Comparison of ENCODE assay signal across 21 cellular contexts in the genomic region with DNA sequence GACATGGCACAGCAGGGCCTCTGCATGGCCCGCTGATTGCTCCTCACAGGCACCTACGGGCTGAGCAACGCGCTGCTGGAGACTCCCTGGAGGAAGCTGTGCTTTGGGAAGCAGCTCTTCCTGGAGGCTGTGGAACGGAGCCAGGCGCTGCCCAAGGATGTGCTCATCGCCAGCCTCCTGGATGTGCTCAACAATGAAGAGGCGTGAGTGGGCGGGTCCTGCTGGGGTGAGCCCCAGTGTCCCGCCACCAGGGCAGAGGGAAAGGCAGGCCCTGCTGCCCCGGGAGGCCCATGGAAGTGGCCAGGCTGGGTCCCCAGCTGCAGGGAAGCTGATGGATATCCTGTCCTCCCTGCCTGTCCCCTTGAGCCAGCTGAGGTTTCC. TPM values are rescaled to one million over a fixed set of nuclear protein-coding genes. Genes with fewer than 3 reads are reported as not detected.
A peak's percentile ranks its signal among the peaks of the same experiment; 100 is the strongest.
DNase-seq lines count a peak whose midpoint lies in the region; ATAC-seq, FAIRE-seq and TF ChIP-seq lines count a peak whose summit lies in the region.
"Had no signal": no experiment of that assay in that cellular context is flagged by ENCODE, and none has a peak within 500 bp of the region (broad histone marks: within the 10 kb centered on the region; RNA-seq: fewer than 3 reads in every experiment).

No MANE protein-coding gene starts in this region.

- H3K27ac ChIP-seq in right lobe of liver (no peak overlapping the region), HepG2 (ENCODE audit: extremely low read length, insufficient read depth, low read length) (no peak overlapping the region), RWPE2 (ENCODE audit: poor library complexity, severe bottlenecking) (peak overlapping the region; percentile 53), left ventricle myocardium inferior (replicated peaks) (peak overlapping the region; percentile 60)
- H3K27ac ChIP-seq: PC-9, prostate gland had no signal

- no peak overlapping the region for H2AFZ ChIP-seq in HepG2 (ENCODE audit: low read length)
- H2AFZ ChIP-seq: PC-9 had no signal

- peaks cover 18 to 56% of the 10 kb centered on the region in 2 donors for H3K36me3 Mint-ChIP-seq in stimulated activated naive B cell treated with anti-CD40 and anti-IgM and Interleukin-4, amounts not matched to agents 10 μg/mL and 1 μg/mL and 100 μg/mL, for 72 hours

- H3K9me3 ChIP-seq in right lobe of liver (no peaks in the 10 kb centered on the region), HepG2 (ENCODE audit: low read length) (no peaks in the 10 kb centered on the region), RWPE2 (ENCODE audit: severe bottlenecking) (no peaks in the 10 kb centered on the region), left ventricle myocardium inferior (replicated peaks) (no peaks in the 10 kb centered on the region)
- H3K9me3 ChIP-seq: prostate gland had no signal

- H3K36me3 ChIP-seq in right lobe of liver (peaks cover 0 to 34% (median 12%) of the 10 kb centered on the region in 4 donors), HepG2 (replicated peaks in 1 of 2; ENCODE audit: control insufficient read depth in 1 of 2, insufficient read depth in 2 of 2, low read length in 2 of 2) (peaks cover 0 to 14% of the 10 kb centered on the region in 2 experiments; a peak in 2 of 5 replicates), RWPE2 (ENCODE audit: low read depth) (no peaks in the 10 kb centered on the region), left ventricle myocardium inferior (peaks cover 71% of the 10 kb centered on the region)
- H3K36me3 ChIP-seq: prostate gland had no signal

- no peak overlapping the region for H3K4me2 ChIP-seq in HepG2 (ENCODE audit: low read depth, low read length)
- H3K4me2 ChIP-seq: PC-9 had no signal

- no peaks in the 10 kb centered on the region for H3K79me2 ChIP-seq in HepG2 (ENCODE audit: insufficient read depth, low read length)

- 40% methylated on average over 1 of the region's 11 CpGs for WGBS in right lobe of liver (ENCODE audit: insufficient coverage, low coverage, low lambda C conversion rate, missing lambda C conversion rate)
- 88% methylated on average over 6 of the region's 11 CpGs for WGBS in HepG2 (ENCODE audit: low lambda C conversion rate)

- in situ Hi-C loops in HepG2 (cut with HindIII; ENCODE audit: extremely low pct_ligation_motif_present, low pct_unique_long_range_greater_than_20kb): no loop called here

- no peak for FAIRE-seq in HepG2 (lab: Jason Lieb, UNC)
- no peak for FAIRE-seq in GM19239 (lab: Jason Lieb, UNC)
- FAIRE-seq: GM12892, H1, TTC549 had no signal

- intact Hi-C loops in right lobe of liver (cut with DNase I) (no loop called here), HepG2 (cut with micrococcal nuclease; ENCODE audit: unreplicated experiment) (no loop called here), left ventricle myocardium inferior (cut with micrococcal nuclease) (no loop called here)

- H3K9ac ChIP-seq in HepG2 (ENCODE audit: insufficient read depth, low read depth, low read length): no peak overlapping the region

- TF ChIP-seq RAD21 in HepG2 (CRISPR knock-in tag; IDR thresholded peaks at IDR 0.05): no peak

- H3K27me3 ChIP-seq in right lobe of liver (no peaks in the 10 kb centered on the region), HepG2 (ENCODE audit: control insufficient read depth in 1 of 2, insufficient read depth in 2 of 2, low read length in 2 of 2) (no peaks in the 10 kb centered on the region), RWPE2 (ENCODE audit: insufficient read depth, poor library complexity, severe bottlenecking) (no peaks in the 10 kb centered on the region), left ventricle myocardium inferior (ENCODE audit: low read depth) (no peaks in the 10 kb centered on the region)

- H3K27ac Mint-ChIP-seq in stimulated activated naive B cell treated with anti-CD40 and anti-IgM and Interleukin-4, amounts not matched to agents 10 μg/mL and 1 μg/mL and 100 μg/mL, for 72 hours: no peak overlapping the region
- H3K27ac Mint-ChIP-seq: activated naive CD8-positive, alpha-beta T cell treated with anti-CD3 and anti-CD28 coated beads, Interleukin-2, amount 10 ng/mL, durations not matched to agents 7 days and 5 days had no signal

- peak in 1 of 3 donors; percentile 60 for DNase-seq in right lobe of liver
- DNase-seq in HepG2 (ENCODE audit: low spot score): no peak
- DNase-seq in RWPE2 (ENCODE audit: low spot score): peak; percentile 94
- DNase-seq in left ventricle myocardium inferior: no peak
- DNase-seq in germinal center (ENCODE audit: low spot score): no peak
- DNase-seq in stimulated activated naive B cell treated with anti-CD40 and anti-IgM and Interleukin-4, amounts not matched to agents 10 μg/mL and 1 μg/mL and 100 μg/mL, for 72 hours: no peak
- no peak for DNase-seq in T-helper 2 cell
- DNase-seq in GM19239 (ENCODE audit: insufficient read length, low spot score): no peak
- DNase-seq: activated CD4-positive, alpha-beta T cell treated with anti-CD3 and anti-CD28 coated beads, Interleukin-2, amount 50 U/mL, for 1 hour; activated naive CD8-positive, alpha-beta T cell treated with anti-CD3 and anti-CD28 coated beads, Interleukin-2, amount 10 ng/mL, durations not matched to agents 7 days and 5 days; central memory CD4-positive, alpha-beta T cell; GDM1; MV-4-11; NCI-H2029; NCI-H526 had no signal

- no peaks in the 10 kb centered on the region for H3K27me3 Mint-ChIP-seq in stimulated activated naive B cell treated with anti-CD40 and anti-IgM and Interleukin-4, amounts not matched to agents 10 μg/mL and 1 μg/mL and 100 μg/mL, for 72 hours
- H3K27me3 Mint-ChIP-seq: activated naive CD8-positive, alpha-beta T cell treated with anti-CD3 and anti-CD28 coated beads, Interleukin-2, amount 10 ng/mL, durations not matched to agents 7 days and 5 days; naive thymus-derived CD8-positive, alpha-beta T cell had no signal

- H3K4me3 ChIP-seq in right lobe of liver (no peak overlapping the region), HepG2 (replicated peaks in 1 of 3; ENCODE audit: insufficient read depth in 1 of 3, low read depth in 2 of 3, low read length in 3 of 3) (no peak overlapping the region), RWPE2 (ENCODE audit: severe bottlenecking) (no peak overlapping the region), left ventricle myocardium inferior (no peak overlapping the region)
- H3K4me3 ChIP-seq: PC-9, prostate gland had no signal

- CTCF ChIA-PET in HepG2 (lab: Yijun Ruan, JAX; ENCODE audit: low intra/inter-chr PET ratio, low total read pairs): no interaction called here

- TF ChIP-seq CTCF in right lobe of liver (IDR thresholded peaks at IDR 0.05): no peak
- TF ChIP-seq CTCF in HepG2 (CRISPR knock-in tag; IDR thresholded peaks at IDR 0.05): no peak
- no peak for TF ChIP-seq CTCF in RWPE2 (IDR thresholded peaks at IDR 0.05; ENCODE audit: poor library complexity, severe bottlenecking)
- no peak for TF ChIP-seq CTCF in left ventricle myocardium inferior (IDR thresholded peaks at IDR 0.05; ENCODE audit: borderline replicate concordance)

- no peaks in the 10 kb centered on the region for H4K20me1 ChIP-seq in HepG2 (ENCODE audit: insufficient read depth, low read length)

- BruUV-seq in HepG2 (replicated peaks; lab: Mats Ljungman, UMichigan): no TSS peak

- TF ChIP-seq POLR2A in right lobe of liver (IDR thresholded peaks at IDR 0.05) (no peak), HepG2 (IDR thresholded peaks at IDR 0.05; ENCODE audit: insufficient read depth in 1 of 2, low read depth in 2 of 2, low read length in 2 of 2) (no peak)

- H3K9me3 Mint-ChIP-seq in stimulated activated naive B cell treated with anti-CD40 and anti-IgM and Interleukin-4, amounts not matched to agents 10 μg/mL and 1 μg/mL and 100 μg/mL, for 72 hours: no peaks in the 10 kb centered on the region
- H3K9me3 Mint-ChIP-seq: activated naive CD8-positive, alpha-beta T cell treated with anti-CD3 and anti-CD28 coated beads, Interleukin-2, amount 10 ng/mL, durations not matched to agents 7 days and 5 days; naive thymus-derived CD8-positive, alpha-beta T cell had no signal

- H3K4me1 Mint-ChIP-seq in stimulated activated naive B cell treated with anti-CD40 and anti-IgM and Interleukin-4, amounts not matched to agents 10 μg/mL and 1 μg/mL and 100 μg/mL, for 72 hours: peaks cover 0 to 3% of the 10 kb centered on the region in 2 donors

- H3K4me3 Mint-ChIP-seq in stimulated activated naive B cell treated with anti-CD40 and anti-IgM and Interleukin-4, amounts not matched to agents 10 μg/mL and 1 μg/mL and 100 μg/mL, for 72 hours: no peak overlapping the region
- H3K4me3 Mint-ChIP-seq: activated naive CD8-positive, alpha-beta T cell treated with anti-CD3 and anti-CD28 coated beads, Interleukin-2, amount 10 ng/mL, durations not matched to agents 7 days and 5 days; naive thymus-derived CD8-positive, alpha-beta T cell had no signal

- POLR2A ChIA-PET in HepG2 (lab: Yijun Ruan, JAX): no interaction called here

- TF ChIP-seq EP300 in HepG2 (IDR thresholded peaks at IDR 0.05; ENCODE audit: low read depth in 2 of 2, low read length in 2 of 2) (no peak), HepG2 (CRISPR knock-in tag; IDR thresholded peaks at IDR 0.05; ENCODE audit: borderline replicate concordance) (no peak)

- ATAC-seq in right lobe of liver (peak; percentile 44 to 58 (median 49)), HepG2 (no peak), RWPE2 (ENCODE audit: low read depth) (peak; percentile 82)
- no peak for ATAC-seq in stimulated activated naive B cell treated with anti-CD40 and anti-IgM and Interleukin-4, amounts not matched to agents 10 μg/mL and 1 μg/mL and 100 μg/mL, for 72 hours (replicated peaks)

- H3K4me1 ChIP-seq in right lobe of liver: no peaks in the 10 kb centered on the region
- H3K4me1 ChIP-seq in HepG2 (ENCODE audit: insufficient read depth, low read length): no peaks in the 10 kb centered on the region
- peaks cover 20% of the 10 kb centered on the region for H3K4me1 ChIP-seq in RWPE2 (ENCODE audit: insufficient read depth, poor library complexity, severe bottlenecking)
- H3K4me1 ChIP-seq in left ventricle myocardium inferior: peaks cover 14% of the 10 kb centered on the region
- H3K4me1 ChIP-seq: prostate gland had no signal

RNA-seq across cellular contexts. Expression of gene DGCR8, which starts 18.6 kb away (rescaled TPM):
- total RNA-seq in right lobe of liver: 10 to 100 TPM; 11.4 to 27.2 (median 16.1) TPM
- 14.8 and 23.2 TPM in 2 replicates for total RNA-seq in HepG2 (2016; rRNA removed; fragmentation: Illumina TruSeq; extraction: Trizol)
- 6.6 and 9.7 TPM in 2 replicates for total RNA-seq in HepG2 (2016; cell fraction: cytosol; rRNA removed; fragmentation: Illumina TruSeq; extraction: Trizol; ENCODE audit: low read depth)
- 12.0 and 23.2 TPM in 2 replicates for total RNA-seq in HepG2 (2016; cell fraction: insoluble cytoplasmic fraction; rRNA removed; fragmentation: Illumina TruSeq; extraction: Trizol)
- total RNA-seq in HepG2 (2016; cell fraction: membrane; rRNA removed; fragmentation: Illumina TruSeq; extraction: Trizol): 9.0 and 9.2 TPM in 2 replicates
- total RNA-seq in HepG2 (2016; cell fraction: nucleus; rRNA removed; fragmentation: Illumina TruSeq; extraction: Trizol): 31.9 and 36.2 TPM in 2 replicates
- polyA plus RNA-seq in HepG2 (2011; rRNA removed): 10.2 and 14.6 TPM in 2 replicates
- 5.7 and 6.4 TPM in 2 replicates for polyA plus RNA-seq in HepG2 (2011; cell fraction: cytosol; rRNA removed)
- polyA plus RNA-seq in HepG2 (2011; cell fraction: nucleus; rRNA removed): 78.1 and 81.2 TPM in 2 replicates
- 11.5 and 13.9 TPM in 2 replicates for polyA plus RNA-seq in HepG2 (2012)
- 2.2 and 2.4 TPM in 2 replicates for polyA plus RNA-seq in HepG2 (2016; cell fraction: cytosol; fragmentation: Illumina TruSeq; extraction: Trizol; ENCODE audit: low read depth)
- 11.4 and 14.1 TPM in 2 replicates for polyA plus RNA-seq in HepG2 (2016; cell fraction: insoluble cytoplasmic fraction; fragmentation: Illumina TruSeq; extraction: Trizol; ENCODE audit: low read depth)
- polyA plus RNA-seq in HepG2 (2016; cell fraction: membrane; fragmentation: Illumina TruSeq; extraction: Trizol; ENCODE audit: low read depth): 4.9 TPM in 2 replicates
- polyA plus RNA-seq in HepG2 (2016; cell fraction: nucleus; fragmentation: Illumina TruSeq; extraction: Trizol; ENCODE audit: insufficient read depth, low read depth): 67.7 and 78.1 TPM in 2 replicates
- polyA minus RNA-seq in HepG2 (2011; rRNA and poly(A)+ RNA removed; ENCODE audit: low replicate concordance): 25.9 and 28.5 TPM in 2 replicates
- polyA minus RNA-seq in HepG2 (2011; cell fraction: cytosol; rRNA and poly(A)+ RNA removed): 4.4 and 5.3 TPM in 2 replicates
- polyA minus RNA-seq in HepG2 (2011; cell fraction: nucleus; rRNA and poly(A)+ RNA removed): 31.7 and 34.0 TPM in 2 replicates
- total RNA-seq in left ventricle myocardium inferior: 16.8 TPM

RNA-seq across cellular contexts. Expression of gene TANGO2, which starts 40.6 kb away (rescaled TPM):
- 10 to 100 TPM; 11.0 to 27.0 (median 15.5) TPM for total RNA-seq in right lobe of liver
- 12.1 and 12.9 TPM in 2 replicates for total RNA-seq in HepG2 (2016; rRNA removed; fragmentation: Illumina TruSeq; extraction: Trizol)
- 7.0 and 7.5 TPM in 2 replicates for total RNA-seq in HepG2 (2016; cell fraction: cytosol; rRNA removed; fragmentation: Illumina TruSeq; extraction: Trizol; ENCODE audit: low read depth)
- total RNA-seq in HepG2 (2016; cell fraction: insoluble cytoplasmic fraction; rRNA removed; fragmentation: Illumina TruSeq; extraction: Trizol): 11.8 and 12.2 TPM in 2 replicates
- 17.5 and 20.9 TPM in 2 replicates for total RNA-seq in HepG2 (2016; cell fraction: membrane; rRNA removed; fragmentation: Illumina TruSeq; extraction: Trizol)
- 7.2 and 10.6 TPM in 2 replicates for total RNA-seq in HepG2 (2016; cell fraction: nucleus; rRNA removed; fragmentation: Illumina TruSeq; extraction: Trizol)
- polyA plus RNA-seq in HepG2 (2011; rRNA removed): 14.8 and 20.8 TPM in 2 replicates
- 17.4 and 18.3 TPM in 2 replicates for polyA plus RNA-seq in HepG2 (2011; cell fraction: cytosol; rRNA removed)
- polyA plus RNA-seq in HepG2 (2011; cell fraction: nucleus; rRNA removed): 24.2 and 25.5 TPM in 2 replicates
- 5.0 and 9.6 TPM in 2 replicates for polyA plus RNA-seq in HepG2 (2012)
- 8.1 TPM in 2 replicates for polyA plus RNA-seq in HepG2 (2016; cell fraction: cytosol; fragmentation: Illumina TruSeq; extraction: Trizol; ENCODE audit: low read depth)
- polyA plus RNA-seq in HepG2 (2016; cell fraction: insoluble cytoplasmic fraction; fragmentation: Illumina TruSeq; extraction: Trizol; ENCODE audit: low read depth): 10.1 and 14.2 TPM in 2 replicates
- polyA plus RNA-seq in HepG2 (2016; cell fraction: membrane; fragmentation: Illumina TruSeq; extraction: Trizol; ENCODE audit: low read depth): 14.1 and 15.1 TPM in 2 replicates
- polyA plus RNA-seq in HepG2 (2016; cell fraction: nucleus; fragmentation: Illumina TruSeq; extraction: Trizol; ENCODE audit: insufficient read depth, low read depth): 17.4 and 18.4 TPM in 2 replicates
- polyA minus RNA-seq in HepG2 (2011; rRNA and poly(A)+ RNA removed; ENCODE audit: low replicate concordance): 34.8 and 39.9 TPM in 2 replicates
- 9.8 and 10.9 TPM in 2 replicates for polyA minus RNA-seq in HepG2 (2011; cell fraction: cytosol; rRNA and poly(A)+ RNA removed)
- 8.9 and 9.0 TPM in 2 replicates for polyA minus RNA-seq in HepG2 (2011; cell fraction: nucleus; rRNA and poly(A)+ RNA removed)
- total RNA-seq in left ventricle myocardium inferior: 71.7 TPM

RNA-seq across cellular contexts. Expression of gene ARVCF, which starts 44.8 kb away (rescaled TPM):
- total RNA-seq in right lobe of liver: 10 to 100 TPM; 11.5 to 40.9 (median 20.7) TPM
- 10.4 and 17.7 TPM in 2 replicates for total RNA-seq in HepG2 (2016; rRNA removed; fragmentation: Illumina TruSeq; extraction: Trizol)
- 3.9 and 4.0 TPM in 2 replicates for total RNA-seq in HepG2 (2016; cell fraction: cytosol; rRNA removed; fragmentation: Illumina TruSeq; extraction: Trizol; ENCODE audit: low read depth)
- total RNA-seq in HepG2 (2016; cell fraction: insoluble cytoplasmic fraction; rRNA removed; fragmentation: Illumina TruSeq; extraction: Trizol): 8.1 and 18.0 TPM in 2 replicates
- 3.8 and 4.0 TPM in 2 replicates for total RNA-seq in HepG2 (2016; cell fraction: membrane; rRNA removed; fragmentation: Illumina TruSeq; extraction: Trizol)
- total RNA-seq in HepG2 (2016; cell fraction: nucleus; rRNA removed; fragmentation: Illumina TruSeq; extraction: Trizol): 20.2 and 20.4 TPM in 2 replicates
- 16.4 and 23.8 TPM in 2 replicates for polyA plus RNA-seq in HepG2 (2011; rRNA removed)
- 8.4 and 13.1 TPM in 2 replicates for polyA plus RNA-seq in HepG2 (2011; cell fraction: cytosol; rRNA removed)
- polyA plus RNA-seq in HepG2 (2011; cell fraction: nucleus; rRNA removed): 152 and 182 TPM in 2 replicates
- 11.1 and 12.4 TPM in 2 replicates for polyA plus RNA-seq in HepG2 (2012)
- 0.99 and 1.4 TPM in 2 replicates for polyA plus RNA-seq in HepG2 (2016; cell fraction: cytosol; fragmentation: Illumina TruSeq; extraction: Trizol; ENCODE audit: low read depth)
- polyA plus RNA-seq in HepG2 (2016; cell fraction: insoluble cytoplasmic fraction; fragmentation: Illumina TruSeq; extraction: Trizol; ENCODE audit: low read depth): 8.5 and 10.9 TPM in 2 replicates
- 2.0 and 2.3 TPM in 2 replicates for polyA plus RNA-seq in HepG2 (2016; cell fraction: membrane; fragmentation: Illumina TruSeq; extraction: Trizol; ENCODE audit: low read depth)
- polyA plus RNA-seq in HepG2 (2016; cell fraction: nucleus; fragmentation: Illumina TruSeq; extraction: Trizol; ENCODE audit: insufficient read depth, low read depth): 42.2 and 48.6 TPM in 2 replicates
- 1.2 and 26.6 TPM in 2 replicates for polyA minus RNA-seq in HepG2 (2011; rRNA and poly(A)+ RNA removed; ENCODE audit: low replicate concordance)
- polyA minus RNA-seq in HepG2 (2011; cell fraction: cytosol; rRNA and poly(A)+ RNA removed): 9.2 and 12.0 TPM in 2 replicates
- 28.6 and 29.7 TPM in 2 replicates for polyA minus RNA-seq in HepG2 (2011; cell fraction: nucleus; rRNA and poly(A)+ RNA removed)
- 25.4 TPM for total RNA-seq in left ventricle myocardium inferior

RNA-seq across cellular contexts. Expression of gene RANBP1, which starts 54.4 kb away (rescaled TPM):
- total RNA-seq in right lobe of liver (100 to 1,000 TPM in 2 of 6 experiments, 10 to 100 TPM in 4; 39.5 to 224 (median 52.2) TPM), HepG2 (2016; rRNA removed; fragmentation: Illumina TruSeq; extraction: Trizol) (492 and 544 TPM in 2 replicates), left ventricle myocardium inferior (39.6 TPM)
- 261 and 299 TPM in 2 replicates for total RNA-seq in HepG2 (2016; cell fraction: cytosol; rRNA removed; fragmentation: Illumina TruSeq; extraction: Trizol; ENCODE audit: low read depth)
- 488 and 609 TPM in 2 replicates for total RNA-seq in HepG2 (2016; cell fraction: insoluble cytoplasmic fraction; rRNA removed; fragmentation: Illumina TruSeq; extraction: Trizol)
- 327 and 371 TPM in 2 replicates for total RNA-seq in HepG2 (2016; cell fraction: membrane; rRNA removed; fragmentation: Illumina TruSeq; extraction: Trizol)
- total RNA-seq in HepG2 (2016; cell fraction: nucleus; rRNA removed; fragmentation: Illumina TruSeq; extraction: Trizol): 174 and 196 TPM in 2 replicates
- 167 and 181 TPM in 2 replicates for polyA plus RNA-seq in HepG2 (2011; rRNA removed)
- polyA plus RNA-seq in HepG2 (2011; cell fraction: cytosol; rRNA removed): 186 and 192 TPM in 2 replicates
- 148 and 170 TPM in 2 replicates for polyA plus RNA-seq in HepG2 (2011; cell fraction: nucleus; rRNA removed)
- polyA plus RNA-seq in HepG2 (2012): 127 and 149 TPM in 2 replicates
- 239 and 293 TPM in 2 replicates for polyA plus RNA-seq in HepG2 (2016; cell fraction: cytosol; fragmentation: Illumina TruSeq; extraction: Trizol; ENCODE audit: low read depth)
- polyA plus RNA-seq in HepG2 (2016; cell fraction: insoluble cytoplasmic fraction; fragmentation: Illumina TruSeq; extraction: Trizol; ENCODE audit: low read depth): 614 and 703 TPM in 2 replicates
- 272 and 323 TPM in 2 replicates for polyA plus RNA-seq in HepG2 (2016; cell fraction: membrane; fragmentation: Illumina TruSeq; extraction: Trizol; ENCODE audit: low read depth)
- polyA plus RNA-seq in HepG2 (2016; cell fraction: nucleus; fragmentation: Illumina TruSeq; extraction: Trizol; ENCODE audit: insufficient read depth, low read depth): 346 and 368 TPM in 2 replicates
- polyA minus RNA-seq in HepG2 (2011; rRNA and poly(A)+ RNA removed; ENCODE audit: low replicate concordance): 156 and 233 TPM in 2 replicates
- 76.0 and 88.9 TPM in 2 replicates for polyA minus RNA-seq in HepG2 (2011; cell fraction: cytosol; rRNA and poly(A)+ RNA removed)
- 52.2 and 57.9 TPM in 2 replicates for polyA minus RNA-seq in HepG2 (2011; cell fraction: nucleus; rRNA and poly(A)+ RNA removed)

RNA-seq across cellular contexts. Expression of gene TRMT2A, which starts 55.6 kb away (rescaled TPM):
- total RNA-seq in right lobe of liver (10 to 100 TPM; 26.9 to 54.6 (median 29.1) TPM), HepG2 (2016; rRNA removed; fragmentation: Illumina TruSeq; extraction: Trizol) (18.4 and 30.3 TPM in 2 replicates), left ventricle myocardium inferior (27.8 TPM)
- total RNA-seq in HepG2 (2016; cell fraction: cytosol; rRNA removed; fragmentation: Illumina TruSeq; extraction: Trizol; ENCODE audit: low read depth): 11.5 and 14.4 TPM in 2 replicates
- 16.2 and 32.5 TPM in 2 replicates for total RNA-seq in HepG2 (2016; cell fraction: insoluble cytoplasmic fraction; rRNA removed; fragmentation: Illumina TruSeq; extraction: Trizol)
- total RNA-seq in HepG2 (2016; cell fraction: membrane; rRNA removed; fragmentation: Illumina TruSeq; extraction: Trizol): 15.5 and 21.4 TPM in 2 replicates
- total RNA-seq in HepG2 (2016; cell fraction: nucleus; rRNA removed; fragmentation: Illumina TruSeq; extraction: Trizol): 35.9 and 49.2 TPM in 2 replicates
- polyA plus RNA-seq in HepG2 (2011; rRNA removed): 24.0 and 30.8 TPM in 2 replicates
- polyA plus RNA-seq in HepG2 (2011; cell fraction: cytosol; rRNA removed): 12.3 and 19.2 TPM in 2 replicates
- polyA plus RNA-seq in HepG2 (2011; cell fraction: nucleus; rRNA removed): 251 and 263 TPM in 2 replicates
- polyA plus RNA-seq in HepG2 (2012): 17.6 and 20.5 TPM in 2 replicates
- 7.7 TPM in 2 replicates for polyA plus RNA-seq in HepG2 (2016; cell fraction: cytosol; fragmentation: Illumina TruSeq; extraction: Trizol; ENCODE audit: low read depth)
- 20.9 and 22.1 TPM in 2 replicates for polyA plus RNA-seq in HepG2 (2016; cell fraction: insoluble cytoplasmic fraction; fragmentation: Illumina TruSeq; extraction: Trizol; ENCODE audit: low read depth)
- polyA plus RNA-seq in HepG2 (2016; cell fraction: membrane; fragmentation: Illumina TruSeq; extraction: Trizol; ENCODE audit: low read depth): 11.9 and 13.0 TPM in 2 replicates
- 95.8 and 103 TPM in 2 replicates for polyA plus RNA-seq in HepG2 (2016; cell fraction: nucleus; fragmentation: Illumina TruSeq; extraction: Trizol; ENCODE audit: insufficient read depth, low read depth)
- polyA minus RNA-seq in HepG2 (2011; rRNA and poly(A)+ RNA removed; ENCODE audit: low replicate concordance): 51.2 and 62.1 TPM in 2 replicates
- polyA minus RNA-seq in HepG2 (2011; cell fraction: cytosol; rRNA and poly(A)+ RNA removed): 10.6 and 13.6 TPM in 2 replicates
- 48.9 and 53.0 TPM in 2 replicates for polyA minus RNA-seq in HepG2 (2011; cell fraction: nucleus; rRNA and poly(A)+ RNA removed)

Comparison
In these comparisons a context has a peak if more than half of its experiments do, and no peak if none do; other contexts are left out.
1. ATAC-seq: peak in right lobe of liver (4 of 4) and RWPE2 (single experiment); none in HepG2 (single experiment) and stimulated activated naive B cell treated with anti-CD40 and anti-IgM and Interleukin-4, amounts not matched to agents 10 μg/mL and 1 μg/mL and 100 μg/mL, for 72 hours (0 of 2).
2. H3K27ac ChIP-seq: peak in RWPE2 (single experiment) and left ventricle myocardium inferior (single experiment); none in right lobe of liver (0 of 3) and HepG2 (single experiment).